ENCODE assay signal across 23 cellular contexts in the genomic region with DNA sequence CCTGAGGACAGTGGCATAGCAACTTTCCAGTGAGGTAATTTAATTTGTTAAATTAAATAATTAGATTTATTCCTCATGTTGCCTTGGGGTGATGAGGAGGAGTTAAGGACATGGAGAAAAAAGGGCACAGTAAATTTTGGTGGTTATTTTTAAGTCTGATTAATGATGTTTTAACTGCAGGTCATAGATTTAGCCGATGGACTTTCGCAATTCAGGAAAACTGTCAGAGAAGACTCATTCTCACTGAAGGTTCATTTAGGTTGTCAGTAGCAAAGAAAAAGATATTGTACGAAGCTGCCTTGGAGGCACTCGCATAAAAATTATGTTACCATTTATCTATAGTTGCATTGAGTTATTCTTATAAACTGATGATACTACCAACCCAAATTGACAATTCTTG.
A peak's percentile ranks its signal among the peaks of the same experiment; 100 is the strongest.
DNase-seq lines count a peak whose midpoint lies in the region; ATAC-seq, FAIRE-seq and TF ChIP-seq lines count a peak whose summit lies in the region.
"Had no signal": no experiment of that assay in that cellular context is flagged by ENCODE, and none has a peak within 500 bp of the region (broad histone marks: within the 10 kb centered on the region; RNA-seq: fewer than 3 reads in every experiment).

No MANE protein-coding gene starts in this region.

- peak; percentile 26 for DNase-seq in EL
- DNase-seq in IMR-90: peak; percentile 14
- no peak for DNase-seq in SK-N-MC (ENCODE audit: low read depth, low spot score)
- peak; percentile 38 to 50 for DNase-seq in foreskin fibroblast
- no peak for DNase-seq in NCI-H146 (lab: John Stamatoyannopoulos, UW)
- no peak for DNase-seq in activated CD8-positive, alpha-beta T cell treated with anti-CD3 and anti-CD28 coated beads, Interleukin-2, amount 10 ng/mL, durations not matched to agents 7 days and 5 days
- DNase-seq in PC-3: no peak
- DNase-seq in D721Med (ENCODE audit: insufficient read length, low spot score): no peak
- DNase-seq: Caco-2; CD4-positive, alpha-beta T cell; H7; MM.1S; NCI-H1092; NCI-H1436 treated with DMSO at 0.1 percent for 48 hours; NCI-H2029 treated with DMSO at 0.1 percent for 48 hours; NCI-H2171 treated with DMSO at 0.1 percent for 48 hours; NCI-H446 treated with DMSO at 0.1 percent for 48 hours; NCI-H69; NK-92 treated with Interleukin-12 subunit alpha and Interleukin-12 subunit beta, amount 100 ng/mL, for 24 hours; OCI-M1; SIG-M5 had no signal

- no peaks in the 10 kb centered on the region for H3K27me3 ChIP-seq in IMR-90 (ENCODE audit: control insufficient read depth, insufficient read depth, low read length)
- peaks cover 8% of the 10 kb centered on the region; the same call in 1 of the 2 replicates for H3K27me3 ChIP-seq in PC-3 (ENCODE audit: low read length)

- whole genome bisulfite sequencing in IMR-90 (ENCODE audit: extremely low coverage in 2 of 2, insufficient read length in 1 of 2), 2 experiments: no CpG with 5 or more reads among the region's 4 CpGs

- H3K9me3 Mint-ChIP-seq in activated CD8-positive, alpha-beta T cell treated with anti-CD3 and anti-CD28 coated beads, Interleukin-2, amount 10 ng/mL, durations not matched to agents 7 days and 5 days (ENCODE audit: insufficient read depth): no peaks in the 10 kb centered on the region
- H3K9me3 Mint-ChIP-seq: CD4-positive, alpha-beta T cell had no signal

- no peak overlapping the region for H4K8ac ChIP-seq in IMR-90 (ENCODE audit: low read depth in 2 of 2, low read length in 2 of 2)

- H3K27ac Mint-ChIP-seq in activated CD8-positive, alpha-beta T cell treated with anti-CD3 and anti-CD28 coated beads, Interleukin-2, amount 10 ng/mL, durations not matched to agents 7 days and 5 days: no peak overlapping the region
- H3K27ac Mint-ChIP-seq: CD4-positive, alpha-beta T cell had no signal

- H2BK20ac ChIP-seq in IMR-90 (ENCODE audit: low read depth, low read length): no peak overlapping the region

- H3K4me2 ChIP-seq in IMR-90 (ENCODE audit: low read depth, low read length) (no peak overlapping the region; the same call in 1 of the 2 replicates), PC-3 (ENCODE audit: low read length) (no peak overlapping the region)
- H3K4me2 ChIP-seq: A549 had no signal

- BruUV-seq in IMR-90 (replicated peaks; lab: Mats Ljungman, UMichigan): no TSS peak
- BruUV-seq in PC-3 (replicated peaks; lab: Mats Ljungman, UMichigan): no TSS peak

- CTCF ChIA-PET in IMR-90 (lab: Yijun Ruan, JAX): no interaction called here
- CTCF ChIA-PET in activated CD8-positive, alpha-beta T cell treated with anti-CD3 and anti-CD28 coated beads, Interleukin-2, amount 10 ng/mL, durations not matched to agents 7 days and 5 days (lab: Charles Lee): no interaction called here
- CTCF ChIA-PET in PC-3 (lab: Charles Lee): no interaction called here

- no peak overlapping the region for H4K91ac ChIP-seq in IMR-90 (ENCODE audit: insufficient read depth, low read depth, low read length)

- H3K79me1 ChIP-seq in IMR-90 (ENCODE audit: low read depth in 1 of 2, low read length in 2 of 2): no peaks in the 10 kb centered on the region

- no peaks in the 10 kb centered on the region for H3K9me3 ChIP-seq in IMR-90 (ENCODE audit: control insufficient read depth, insufficient read depth, low read length)
- no peaks in the 10 kb centered on the region for H3K9me3 ChIP-seq in SK-N-MC (ENCODE audit: low read depth, low read length)
- H3K9me3 ChIP-seq in PC-3 (ENCODE audit: low read length): no peaks in the 10 kb centered on the region
- H3K9me3 ChIP-seq: A549, Caco-2 had no signal

- no peak overlapping the region for H2AK9ac ChIP-seq in IMR-90 (replicated peaks; ENCODE audit: low read depth, low read length, poor library complexity)

- no peak overlapping the region for H3K56ac ChIP-seq in IMR-90 (ENCODE audit: extremely low read depth, insufficient read depth, low read length)

- no peaks in the 10 kb centered on the region for H3K36me3 Mint-ChIP-seq in activated CD8-positive, alpha-beta T cell treated with anti-CD3 and anti-CD28 coated beads, Interleukin-2, amount 10 ng/mL, durations not matched to agents 7 days and 5 days (ENCODE audit: low read depth)

- H3K79me2 ChIP-seq in PC-3 (ENCODE audit: low read length): no peaks in the 10 kb centered on the region

- H2AK5ac ChIP-seq in IMR-90 (ENCODE audit: low read depth, low read length): no peak overlapping the region

- no peak for TF ChIP-seq CTCF in IMR-90 (conservative IDR thresholded peaks at IDR 0.05; ENCODE audit: low read depth, low read length)
- no peak for TF ChIP-seq CTCF in foreskin fibroblast (IDR thresholded peaks at IDR 0.05; ENCODE audit: low read depth, low read length)
- no peak for TF ChIP-seq CTCF in PC-3 (conservative IDR thresholded peaks at IDR 0.05; ENCODE audit: low read depth, low read length)
- TF ChIP-seq CTCF in D721Med (IDR thresholded peaks at IDR 0.05; ENCODE audit: insufficient read depth, missing control alignments): no peak

- H3K4me1 ChIP-seq in IMR-90 (ENCODE audit: control insufficient read depth, insufficient read depth, low read length) (0 out of 2 replicates have a peak, but pooled peaks cover 2% of the 10 kb centered on the region), PC-3 (ENCODE audit: insufficient read depth, low read length) (no peaks in the 10 kb centered on the region)
- H3K4me1 ChIP-seq: A549 had no signal

- H3K4ac ChIP-seq in IMR-90 (ENCODE audit: low read depth, low read length): no peak overlapping the region

- H3K27ac ChIP-seq in IMR-90 (ENCODE audit: insufficient read depth, low read length): no peak overlapping the region
- H3K27ac ChIP-seq in SK-N-MC: 0 out of 2 replicates have a peak overlapping the region, but pooled peaks have one; percentile 6
- no peak overlapping the region for H3K27ac ChIP-seq in PC-3 (ENCODE audit: low read length)
- H3K27ac ChIP-seq: A549, RWPE1 had no signal

- no peak for FAIRE-seq in D721Med (lab: Jason Lieb, UNC)
- FAIRE-seq: A549 had no signal

- H3K9me1 ChIP-seq in IMR-90 (ENCODE audit: insufficient read depth, low read length): no peaks in the 10 kb centered on the region

- H2AFZ ChIP-seq in IMR-90 (replicated peaks; ENCODE audit: low read length, poor library complexity): no peak overlapping the region
- H2AFZ ChIP-seq in PC-3 (ENCODE audit: low read length): no peak overlapping the region

- H2BK120ac ChIP-seq in IMR-90 (ENCODE audit: low read depth, low read length): no peak overlapping the region

- no peak for TF ChIP-seq POLR2A in IMR-90 (IDR thresholded peaks at IDR 0.05; ENCODE audit: low read depth, low read length)

- TF ChIP-seq RAD21 in IMR-90 (IDR thresholded peaks at IDR 0.05; ENCODE audit: low read length): no peak

- no peaks in the 10 kb centered on the region for H3F3A ChIP-seq in PC-3 (ENCODE audit: low read length, unreplicated experiment)

- H3K9ac ChIP-seq in IMR-90 (ENCODE audit: low read depth, low read length): no peak overlapping the region
- no peak overlapping the region for H3K9ac ChIP-seq in SK-N-MC (ENCODE audit: insufficient read length)
- H3K9ac ChIP-seq in PC-3 (ENCODE audit: low read length): no peak overlapping the region

- no peak overlapping the region for H3K4me3 Mint-ChIP-seq in activated CD8-positive, alpha-beta T cell treated with anti-CD3 and anti-CD28 coated beads, Interleukin-2, amount 10 ng/mL, durations not matched to agents 7 days and 5 days
- H3K4me3 Mint-ChIP-seq: CD4-positive, alpha-beta T cell had no signal

- H2BK5ac ChIP-seq in IMR-90 (ENCODE audit: low read depth, low read length, poor library complexity, severe bottlenecking): no peak overlapping the region

- no peak overlapping the region for H4K5ac ChIP-seq in IMR-90 (ENCODE audit: low read depth, low read length)

- intact Hi-C loops in IMR-90 (cut with micrococcal nuclease): no loop called here
- intact Hi-C loops in PC-3 (cut with micrococcal nuclease): no loop called here

- no peaks in the 10 kb centered on the region for H3K27me3 Mint-ChIP-seq in activated CD8-positive, alpha-beta T cell treated with anti-CD3 and anti-CD28 coated beads, Interleukin-2, amount 10 ng/mL, durations not matched to agents 7 days and 5 days (ENCODE audit: low read depth)
- H3K27me3 Mint-ChIP-seq: CD4-positive, alpha-beta T cell had no signal

- H3K4me3 ChIP-seq in IMR-90 (ENCODE audit: insufficient read depth, low read depth, low read length) (no peak overlapping the region), SK-N-MC (no peak overlapping the region), foreskin fibroblast (ENCODE audit: low read depth in 1 of 2, low read length in 2 of 2) (no peak overlapping the region), PC-3 (ENCODE audit: low read length) (no peak overlapping the region)
- H3K4me3 ChIP-seq: A549 had no signal

- ATAC-seq in IMR-90 (ENCODE audit: low read depth) (no peak), PC-3 (no peak)
- ATAC-seq in activated CD8-positive, alpha-beta T cell treated with anti-CD3 and anti-CD28 coated beads, Interleukin-2, amount 10 ng/mL, durations not matched to agents 7 days and 5 days: no peak
- ATAC-seq: A549 had no signal

- POLR2A ChIA-PET in IMR-90 (lab: Charles Lee; ENCODE audit: unreplicated experiment): no interaction called here
- POLR2A ChIA-PET in activated CD8-positive, alpha-beta T cell treated with anti-CD3 and anti-CD28 coated beads, Interleukin-2, amount 10 ng/mL, durations not matched to agents 7 days and 5 days (lab: Charles Lee): no interaction called here
- POLR2A ChIA-PET in PC-3 (lab: Charles Lee; ENCODE audit: unreplicated experiment): no interaction called here

- dilution Hi-C loops in IMR-90 (cut with HindIII; ENCODE audit: low sequenced_read_pairs, unreplicated experiment): no loop called here

- no peaks in the 10 kb centered on the region for H4K20me1 ChIP-seq in IMR-90 (ENCODE audit: insufficient read depth, low read length)
- H4K20me1 ChIP-seq in PC-3 (ENCODE audit: low read length): no peaks in the 10 kb centered on the region

- H3K36me3 ChIP-seq in IMR-90 (ENCODE audit: control insufficient read depth, insufficient read depth, low read length) (no peaks in the 10 kb centered on the region), SK-N-MC (ENCODE audit: insufficient read depth, low read length) (no peaks in the 10 kb centered on the region), PC-3 (ENCODE audit: low read depth, low read length) (no peaks in the 10 kb centered on the region)

- no peak overlapping the region for H2BK15ac ChIP-seq in IMR-90 (ENCODE audit: low read depth, low read length)

- in situ Hi-C loops in IMR-90 (cut with MboI; ENCODE audit: low sequenced_read_pairs): no loop called here

- H3K4me1 Mint-ChIP-seq in activated CD8-positive, alpha-beta T cell treated with anti-CD3 and anti-CD28 coated beads, Interleukin-2, amount 10 ng/mL, durations not matched to agents 7 days and 5 days (ENCODE audit: low read depth): no peaks in the 10 kb centered on the region

- H3K18ac ChIP-seq in IMR-90 (ENCODE audit: low read depth, low read length): no peak overlapping the region

- H3K23ac ChIP-seq in IMR-90 (ENCODE audit: low read depth, low read length): no peak overlapping the region

- no peaks in the 10 kb centered on the region for H3K9me2 ChIP-seq in PC-3 (replicated peaks; ENCODE audit: low read length)

- no peak overlapping the region for H3K14ac ChIP-seq in IMR-90 (replicated peaks; ENCODE audit: low read depth, low read length)

TF ChIP-seq in IMR-90, 13 proteins besides CTCF, POLR2A, EP300 and RAD21:
- TF ChIP-seq CEBPB (IDR thresholded peaks at IDR 0.05; ENCODE audit: low read depth, low read length): peak; percentile 57
- TF ChIP-seq FOS (IDR thresholded peaks at IDR 0.05; ENCODE audit: low read depth, low read length): no peak

Comparison
In these comparisons a context has a peak if more than half of its experiments do, and no peak if none do; other contexts are left out.
1. DNase-seq: peak in EL (single experiment), IMR-90 (single experiment) and foreskin fibroblast (2 of 2); none in SK-N-MC (single experiment), NCI-H146 (single experiment), activated CD8-positive, alpha-beta T cell treated with anti-CD3 and anti-CD28 coated beads, Interleukin-2, amount 10 ng/mL, durations not matched to agents 7 days and 5 days (single experiment), PC-3 (single experiment) and D721Med (single experiment).